16 cellular contexts compared by ENCODE assay signal in the genomic region with DNA sequence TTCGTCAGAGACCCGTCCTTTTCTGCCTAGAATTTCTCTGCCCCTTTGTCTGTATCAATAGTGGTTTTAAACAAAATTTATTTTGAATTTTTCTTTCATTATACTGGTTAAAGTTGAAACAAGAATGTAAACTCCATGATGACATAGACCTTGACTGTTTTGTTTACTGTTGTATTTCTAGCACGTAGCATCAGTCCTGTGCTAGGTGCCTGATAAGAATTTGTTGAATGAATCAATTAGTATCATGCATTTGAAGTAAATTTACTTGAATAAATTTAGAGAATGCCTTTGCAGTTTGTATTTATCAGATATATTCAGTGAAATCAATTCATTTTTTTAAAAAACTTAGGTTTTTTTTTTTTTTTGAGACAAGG.
"Had no signal": no experiment of that assay in that cellular context is flagged by ENCODE, and none has a peak within 500 bp of the region (broad histone marks: within the 10 kb centered on the region; RNA-seq: fewer than 3 reads in every experiment).

No MANE protein-coding gene starts in this region.

- DNase-seq: activated CD4-positive, alpha-beta T cell treated with anti-CD3 and anti-CD28 coated beads for 4 hours; activated CD8-positive, alpha-beta memory T cell treated with anti-CD3 and anti-CD28 coated beads, Interleukin-2, amount 50 U/mL, for 48 hours; activated gamma-delta T cell; activated naive CD8-positive, alpha-beta T cell treated with anti-CD3 and anti-CD28 coated beads for 36 hours; activated T-cell treated with anti-CD3 and anti-CD28 coated beads, Interleukin-2, amount 50 U/mL, for 72 hours; brain microvascular endothelial cell; cortex of kidney; effector CD8-positive, alpha-beta T cell; foreskin keratinocyte; ovary; stimulated activated CD4-positive, alpha-beta T cell treated with anti-CD3 and anti-CD28 coated beads, Interleukin-15, amount 100 ng/mL, for 24 hours; stimulated activated CD4-positive, alpha-beta T cell treated with anti-CD3 and anti-CD28 coated beads, Interleukin-4, amount 100 ng/mL, for 1 hour; uterus; WERI-Rb-1 had no signal

- H3K27me3 ChIP-seq: brain microvascular endothelial cell, foreskin keratinocyte, ovary, tibial nerve, uterus had no signal

- H3K9me3 ChIP-seq: ovary, uterus had no signal

- H3K9me3 Mint-ChIP-seq: activated T-cell treated with anti-CD3 and anti-CD28 coated beads, Interleukin-2, amount 50 U/mL, for 72 hours had no signal

- H3K36me3 ChIP-seq: brain microvascular endothelial cell, ovary, tibial nerve, uterus had no signal

- H3K4me1 ChIP-seq: foreskin keratinocyte, tibial nerve, uterus had no signal

- H3K4me3 ChIP-seq: ovary, tibial nerve, uterus had no signal

- H3K4me3 Mint-ChIP-seq: activated naive CD8-positive, alpha-beta T cell treated with anti-CD3 and anti-CD28 coated beads for 36 hours; activated T-cell treated with anti-CD3 and anti-CD28 coated beads, Interleukin-2, amount 50 U/mL, for 72 hours; T-helper 1 cell treated with Interleukin-12 subunit alpha and Interleukin-12 subunit beta and Interleukin-4 antibody, amounts not matched to agents 30 μg/mL and 1 μg/mL, for 36 hours had no signal

- ATAC-seq: activated T-cell treated with anti-CD3 and anti-CD28 coated beads, Interleukin-2, amount 50 U/mL, for 72 hours; foreskin keratinocyte had no signal

- H3K27ac Mint-ChIP-seq: activated naive CD8-positive, alpha-beta T cell treated with anti-CD3 and anti-CD28 coated beads for 36 hours; T-helper 1 cell treated with Interleukin-12 subunit alpha and Interleukin-12 subunit beta and Interleukin-4 antibody, amounts not matched to agents 30 μg/mL and 1 μg/mL, for 36 hours had no signal

- H3K27me3 Mint-ChIP-seq: activated naive CD8-positive, alpha-beta T cell treated with anti-CD3 and anti-CD28 coated beads for 36 hours had no signal

- H3K27ac ChIP-seq: brain microvascular endothelial cell, foreskin keratinocyte, ovary, tibial nerve, uterus, WERI-Rb-1 had no signal
